ENCODE assay signal across 16 cellular contexts in genomic region chr10:7971949-7972348, GRCh38.
A peak's percentile ranks its signal among the peaks of the same experiment; 100 is the strongest.
DNase-seq lines count a peak whose midpoint lies in the region; ATAC-seq, FAIRE-seq and TF ChIP-seq lines count a peak whose summit lies in the region.
"Had no signal": no experiment of that assay in that cellular context is flagged by ENCODE, and none has a peak within 500 bp of the region (broad histone marks: within the 10 kb centered on the region; RNA-seq: fewer than 3 reads in every experiment).

No MANE protein-coding gene starts in this region.

- H3K27me3 ChIP-seq in K562 (ENCODE audit: control insufficient read depth in 2 of 2, insufficient read depth in 2 of 2, low read length in 2 of 2): no peaks in the 10 kb centered on the region
- H3K27me3 ChIP-seq in endothelial cell of umbilical vein (ENCODE audit: control insufficient read depth in 2 of 2, insufficient read depth in 2 of 2, low read length in 2 of 2): no peaks in the 10 kb centered on the region
- H3K27me3 ChIP-seq in Karpas-422 (ENCODE audit: low read length): no peaks in the 10 kb centered on the region
- H3K27me3 ChIP-seq: BE2C had no signal

- H3K4me2 ChIP-seq in K562 (ENCODE audit: insufficient read depth, low read length): no peak overlapping the region
- peak overlapping the region; percentile 82 for H3K4me2 ChIP-seq in endothelial cell of umbilical vein (ENCODE audit: insufficient read depth, low read length)
- no peak overlapping the region for H3K4me2 ChIP-seq in Karpas-422 (ENCODE audit: low read depth, low read length, poor library complexity, severe bottlenecking)
- H3K4me2 ChIP-seq: GM23338 had no signal

- intact Hi-C loops in K562 (cut with micrococcal nuclease) (no loop called here), endothelial cell of umbilical vein (cut with micrococcal nuclease) (no loop called here)

- DNase-seq in ELR (ENCODE audit: low read depth): peak; percentile 16
- peak; percentile 48 for DNase-seq in LHCN-M2 (ENCODE audit: low read depth)
- no peak for DNase-seq in K562 (ENCODE audit: extremely low read depth in 1 of 4, low spot score in 3 of 4)
- DNase-seq in endothelial cell of umbilical vein (ENCODE audit: low read depth, low spot score): peak; percentile 64
- no peak for DNase-seq in Karpas-422
- DNase-seq in retina: no peak
- no peak for DNase-seq in T-helper 1 cell
- DNase-seq: BE2C; CD4-positive, alpha-beta memory T cell; DMS79; H7 had no signal

- H3K9me1 ChIP-seq in K562 (ENCODE audit: control insufficient read depth, insufficient read depth, low read length) (no peaks in the 10 kb centered on the region), endothelial cell of umbilical vein (replicated peaks; ENCODE audit: control insufficient read depth, extremely low read depth, insufficient read depth, low read length) (no peaks in the 10 kb centered on the region)

- CTCF ChIA-PET in K562 (lab: Yijun Ruan, JAX; ENCODE audit: low intra/inter-chr PET ratio) (no interaction called here), endothelial cell of umbilical vein (lab: Charles Lee) (interaction anchor here (0.6 to 2.8 kb wide), 11 partner anchors 13 to 1236 kb away, joined by 3 to 14 read pairs (median 3); no protein-coding TSS in a partner anchor)

- TF ChIP-seq RAD21 in K562 (CRISPR knock-in tag; conservative IDR thresholded peaks at IDR 0.05 in 1 of 2, IDR thresholded peaks at IDR 0.05 in 1 of 2): no peak

- no peak for TF ChIP-seq POLR2A in K562 (conservative IDR thresholded peaks at IDR 0.05)
- TF ChIP-seq POLR2A in endothelial cell of umbilical vein (IDR thresholded peaks at IDR 0.05; ENCODE audit: low read depth, low read length): no peak

- no peak for TF ChIP-seq CTCF in K562 (IDR thresholded peaks at IDR 0.05 in 2 of 3, conservative IDR thresholded peaks at IDR 0.05 in 1 of 3; ENCODE audit: insufficient read depth in 2 of 3, low read depth in 1 of 3, low read length in 3 of 3)
- no peak for TF ChIP-seq CTCF in endothelial cell of umbilical vein (IDR thresholded peaks at IDR 0.05; ENCODE audit: extremely low read depth in 1 of 2, insufficient read depth in 1 of 2, low read depth in 1 of 2, low read length in 2 of 2)

- ATAC-seq in K562: no peak
- ATAC-seq: GM23338 had no signal

- no peak for FAIRE-seq in K562 (lab: Jason Lieb, UNC)
- no peak for FAIRE-seq in endothelial cell of umbilical vein (lab: Jason Lieb, UNC)
- FAIRE-seq: A204.1, G401.6, GM12891 had no signal

- H3K79me2 ChIP-seq in K562 (ENCODE audit: control insufficient read depth, insufficient read depth, low read length): no peaks in the 10 kb centered on the region
- peaks cover 2% of the 10 kb centered on the region for H3K79me2 ChIP-seq in endothelial cell of umbilical vein (ENCODE audit: control insufficient read depth, insufficient read depth, low read length)
- no peaks in the 10 kb centered on the region for H3K79me2 ChIP-seq in Karpas-422 (ENCODE audit: low read length)

- dilution Hi-C loops in endothelial cell of umbilical vein (cut with MboI; ENCODE audit: extremely low pct_ligation_motif_present, low sequenced_read_pairs): no loop called here

- H3K36me3 ChIP-seq in K562 (ENCODE audit: control insufficient read depth, insufficient read depth, low read length): no peaks in the 10 kb centered on the region
- no peaks in the 10 kb centered on the region for H3K36me3 ChIP-seq in endothelial cell of umbilical vein (ENCODE audit: control insufficient read depth in 2 of 2, extremely low read depth in 1 of 2, insufficient read depth in 2 of 2, low read length in 2 of 2)
- no peaks in the 10 kb centered on the region for H3K36me3 ChIP-seq in Karpas-422 (ENCODE audit: insufficient read depth, low read length)
- H3K36me3 ChIP-seq: BE2C had no signal

- no TSS peak for BruUV-seq in K562 (replicated peaks; lab: Mats Ljungman, UMichigan)
- BruUV-seq in endothelial cell of umbilical vein (replicated peaks; lab: Mats Ljungman, UMichigan): no TSS peak

- H3K4me1 ChIP-seq in K562 (replicated peaks in 1 of 2; ENCODE audit: control insufficient read depth in 2 of 2, insufficient read depth in 2 of 2, low read length in 2 of 2): peaks cover 0 to 12% of the 10 kb centered on the region in 2 experiments; a peak in 4 of 5 replicates
- H3K4me1 ChIP-seq in endothelial cell of umbilical vein (ENCODE audit: control insufficient read depth, extremely low read depth, insufficient read depth, low read length): peaks cover 49% of the 10 kb centered on the region
- H3K4me1 ChIP-seq in Karpas-422 (ENCODE audit: low read length): peaks cover 6% of the 10 kb centered on the region; the same call in 1 of the 2 replicates

- H3K4me3 ChIP-seq in K562: no peak overlapping the region
- H3K4me3 ChIP-seq in endothelial cell of umbilical vein (replicated peaks in 1 of 3; ENCODE audit: insufficient read depth in 1 of 3, low read depth in 1 of 3, low read length in 3 of 3): no peak overlapping the region
- no peak overlapping the region for H3K4me3 ChIP-seq in Karpas-422 (ENCODE audit: low read length)
- H3K4me3 ChIP-seq: GM23338 had no signal

- no peaks in the 10 kb centered on the region for H3K9me2 ChIP-seq in Karpas-422 (replicated peaks; ENCODE audit: insufficient read depth, low read length)

- no peaks in the 10 kb centered on the region for H4K20me1 ChIP-seq in K562 (replicated peaks; ENCODE audit: control insufficient read depth, insufficient read depth, low read length)
- H4K20me1 ChIP-seq in endothelial cell of umbilical vein (replicated peaks; ENCODE audit: control insufficient read depth, extremely low read depth, insufficient read depth, low read length): no peaks in the 10 kb centered on the region
- H4K20me1 ChIP-seq in Karpas-422 (ENCODE audit: insufficient read depth, low read depth, low read length): no peaks in the 10 kb centered on the region

- POLR2A ChIA-PET in K562 (lab: Yijun Ruan, JAX): interaction anchor here (1.0 kb wide), 1 partner anchor 13 kb away, joined by 3 read pairs; no protein-coding TSS in a partner anchor
- POLR2A ChIA-PET in endothelial cell of umbilical vein (lab: Charles Lee): interaction anchor here (0.9 kb wide), 1 partner anchor 1770 kb away, joined by 3 read pairs; no protein-coding TSS in a partner anchor

- in situ Hi-C loops in K562 (cut with MboI): no loop called here

- no peak overlapping the region for H3K9ac ChIP-seq in K562 (ENCODE audit: insufficient read depth in 1 of 2, low read depth in 2 of 2, low read length in 2 of 2)
- no peak overlapping the region for H3K9ac ChIP-seq in endothelial cell of umbilical vein (replicated peaks; ENCODE audit: extremely low read depth, insufficient read depth, low read length)
- H3K9ac ChIP-seq in Karpas-422 (ENCODE audit: low read length): no peak overlapping the region

- H2AFZ ChIP-seq in K562 (ENCODE audit: low read depth, low read length) (no peak overlapping the region), endothelial cell of umbilical vein (ENCODE audit: low read depth, low read length) (no peak overlapping the region), Karpas-422 (ENCODE audit: low read length) (no peak overlapping the region)
- H2AFZ ChIP-seq: GM23338 had no signal

- WGBS in K562 (ENCODE audit: insufficient coverage, low coverage, missing lambda C conversion rate): 70% methylated on average over 3 of the region's 3 CpGs

- H3K27ac ChIP-seq in K562 (ENCODE audit: extremely low read depth, low read depth, low read length): no peak overlapping the region
- peak overlapping the region; percentile 66 for H3K27ac ChIP-seq in endothelial cell of umbilical vein (ENCODE audit: insufficient read depth, low read depth, low read length)
- H3K27ac ChIP-seq in Karpas-422 (ENCODE audit: low read length): no peak overlapping the region
- H3K27ac ChIP-seq: C4-2B had no signal

- TF ChIP-seq EP300 in K562 (IDR thresholded peaks at IDR 0.05; ENCODE audit: low read length): no peak

- H3K9me3 ChIP-seq in K562 (replicated peaks; ENCODE audit: control insufficient read depth, insufficient read depth, low read depth, low read length): no peaks in the 10 kb centered on the region
- H3K9me3 ChIP-seq in endothelial cell of umbilical vein (replicated peaks; ENCODE audit: control insufficient read depth, insufficient read depth, low read length): no peaks in the 10 kb centered on the region
- H3K9me3 ChIP-seq in Karpas-422 (ENCODE audit: low read length): no peaks in the 10 kb centered on the region
- H3K9me3 ChIP-seq: BE2C had no signal

TF ChIP-seq in K562, 482 proteins besides CTCF, POLR2A, EP300 and RAD21:
- TF ChIP-seq ZNF12 (CRISPR knock-in tag; IDR thresholded peaks at IDR 0.05) (no peak), ZNF512 (tag; IDR thresholded peaks at IDR 0.05) (no peak), NFIC (IDR thresholded peaks at IDR 0.05) (peak; percentile 84), NFIX (CRISPR knock-in tag; IDR thresholded peaks at IDR 0.05; ENCODE audit: low read depth) (0 out of 2 replicates have a peak, but pooled peaks have one; percentile 4)
TF ChIP-seq in K562: peak in this region for 2.

TF ChIP-seq in endothelial cell of umbilical vein, 7 proteins besides CTCF, POLR2A, EP300 and RAD21:
- TF ChIP-seq GATA2 (IDR thresholded peaks at IDR 0.05; ENCODE audit: insufficient read depth, insufficient read length, low read depth, low read length): no peak
- peak; percentile 53 for TF ChIP-seq JUN (IDR thresholded peaks at IDR 0.05; ENCODE audit: borderline replicate concordance, insufficient read depth, insufficient read length, low read depth)

Comparison
In these comparisons a context has a peak if more than half of its experiments do, and no peak if none do; other contexts are left out.
1. DNase-seq: peak in ELR (single experiment), LHCN-M2 (single experiment) and endothelial cell of umbilical vein (single experiment); none in K562 (0 of 4), Karpas-422 (single experiment), retina (single experiment) and T-helper 1 cell (0 of 5).